1 cellular context compared by ENCODE assay signal in the genomic region with DNA sequence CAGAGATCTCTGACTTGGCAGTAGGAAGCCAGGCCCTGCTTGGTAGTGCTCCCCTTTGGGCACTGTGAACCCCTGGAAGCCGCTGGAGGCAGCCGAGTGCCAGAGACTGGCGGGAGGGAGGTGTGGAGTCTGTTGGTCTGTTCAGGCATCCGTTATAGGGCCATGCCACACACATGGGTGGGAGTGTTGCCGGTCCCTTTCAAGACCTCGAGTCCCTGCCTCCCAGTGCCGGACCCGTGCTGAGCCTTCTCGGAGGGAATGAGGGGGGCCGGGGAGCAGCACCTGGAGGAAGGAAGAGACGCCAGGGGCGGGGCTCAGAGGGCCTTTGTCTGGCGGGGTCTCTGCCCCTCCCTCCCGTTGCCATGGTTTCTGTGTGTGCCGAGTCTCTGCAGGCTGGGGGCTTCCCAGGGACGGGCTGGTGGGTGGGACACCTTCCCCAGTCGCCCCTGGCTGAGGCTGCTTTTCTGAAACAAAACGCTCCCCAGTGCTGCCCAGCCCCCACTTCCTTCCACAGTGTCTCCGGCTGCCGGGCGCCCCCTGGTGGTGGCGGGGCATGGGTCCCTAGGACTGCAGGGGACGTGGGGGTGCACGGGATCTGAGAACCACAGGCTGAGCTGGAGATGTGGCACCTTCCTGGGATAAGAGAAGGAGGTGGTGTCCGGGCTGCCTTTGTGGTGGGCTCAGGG.
TF ChIP-seq lines count a peak whose summit lies in the region.

No MANE protein-coding gene starts in this region.

TF ChIP-seq in HepG2, 621 proteins besides CTCF, POLR2A, EP300 and RAD21 (continued from another document and continues in another):
- no peak for TF ChIP-seq ZNF512B (CRISPR knock-in tag; IDR thresholded peaks at IDR 0.05; ENCODE audit: borderline replicate concordance)
- TF ChIP-seq ZNF841 (CRISPR knock-in tag; IDR thresholded peaks at IDR 0.05; ENCODE audit: borderline replicate concordance): no peak
- no peak for TF ChIP-seq ZNF17 (CRISPR knock-in tag; IDR thresholded peaks at IDR 0.05)
- peak; percentile 54; the same call in 1 of the 2 replicates for TF ChIP-seq YEATS4 (CRISPR knock-in tag; IDR thresholded peaks at IDR 0.05; ENCODE audit: borderline replicate concordance)
- no peak for TF ChIP-seq MBNL3 (CRISPR knock-in tag; conservative IDR thresholded peaks at IDR 0.05)
- no peak for TF ChIP-seq MIER3 (CRISPR knock-in tag; IDR thresholded peaks at IDR 0.05; ENCODE audit: borderline replicate concordance)
- TF ChIP-seq POGZ (CRISPR knock-in tag; IDR thresholded peaks at IDR 0.05): 0 out of 2 replicates have a peak, but pooled peaks have one; percentile 46
- TF ChIP-seq HMG20A (CRISPR knock-in tag; IDR thresholded peaks at IDR 0.05; ENCODE audit: borderline replicate concordance): no peak
- TF ChIP-seq ZNF7 (CRISPR knock-in tag; IDR thresholded peaks at IDR 0.05): no peak
- no peak; the same call in 1 of the 2 replicates for TF ChIP-seq MTF2 (CRISPR knock-in tag; IDR thresholded peaks at IDR 0.05; ENCODE audit: borderline replicate concordance)
- TF ChIP-seq THAP11 (CRISPR knock-in tag; IDR thresholded peaks at IDR 0.05): peak; percentile 78
- no peak for TF ChIP-seq ZNF737 (CRISPR knock-in tag; IDR thresholded peaks at IDR 0.05; ENCODE audit: borderline replicate concordance)
- no peak for TF ChIP-seq SNRNP70 (IDR thresholded peaks at IDR 0.05; ENCODE audit: low read depth, low read length)
- no peak for TF ChIP-seq RNF2 (conservative IDR thresholded peaks at IDR 0.05; ENCODE audit: low read depth)
- TF ChIP-seq MEIS2 (CRISPR knock-in tag; IDR thresholded peaks at IDR 0.05): peak; percentile 65; the same call in 1 of the 2 replicates
- TF ChIP-seq ZFP82 (CRISPR knock-in tag; IDR thresholded peaks at IDR 0.05; ENCODE audit: borderline replicate concordance): no peak
- no peak for TF ChIP-seq ZNF24 (IDR thresholded peaks at IDR 0.05)
- TF ChIP-seq MED13 (CRISPR knock-in tag; IDR thresholded peaks at IDR 0.05): no peak
- TF ChIP-seq, protein P1, sequence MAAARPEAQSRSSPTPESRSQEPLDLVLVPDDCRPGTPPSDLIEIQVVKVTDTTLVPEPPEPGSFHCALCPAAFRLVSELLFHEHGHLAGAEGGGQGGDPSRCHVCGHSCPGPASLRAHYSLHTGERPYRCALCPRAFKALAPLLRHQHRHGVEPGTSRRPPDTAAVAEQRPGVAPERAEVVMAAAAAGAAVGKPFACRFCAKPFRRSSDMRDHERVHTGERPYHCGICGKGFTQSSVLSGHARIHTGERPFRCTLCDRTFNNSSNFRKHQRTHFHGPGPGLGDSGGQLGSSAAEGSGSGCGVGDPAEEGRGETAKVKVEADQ (CRISPR knock-in tag; IDR thresholded peaks at IDR 0.05; ENCODE audit: borderline replicate concordance): no peak
- TF ChIP-seq ZNF205 (CRISPR knock-in tag; IDR thresholded peaks at IDR 0.05): peak; percentile 57; the same call in 1 of the 2 replicates
- peak; percentile 46; the same call in 1 of the 2 replicates for TF ChIP-seq PHF20 (CRISPR knock-in tag; IDR thresholded peaks at IDR 0.05)
- TF ChIP-seq CSRNP2 (CRISPR knock-in tag; conservative IDR thresholded peaks at IDR 0.05; ENCODE audit: low read depth): no peak
- no peak for TF ChIP-seq ZXDC (CRISPR knock-in tag; IDR thresholded peaks at IDR 0.05)
- TF ChIP-seq PHF5A (CRISPR knock-in tag; IDR thresholded peaks at IDR 0.05; ENCODE audit: low read depth, unreplicated experiment): peak; percentile 32
- no peak for TF ChIP-seq ZNF142 (CRISPR knock-in tag; IDR thresholded peaks at IDR 0.05)
- peak; percentile 56; the same call in 1 of the 2 replicates for TF ChIP-seq ZGPAT (CRISPR knock-in tag; IDR thresholded peaks at IDR 0.05)
- no peak for TF ChIP-seq JARID2 (CRISPR knock-in tag; IDR thresholded peaks at IDR 0.05; ENCODE audit: insufficient replicate concordance)
- TF ChIP-seq, protein P2, sequence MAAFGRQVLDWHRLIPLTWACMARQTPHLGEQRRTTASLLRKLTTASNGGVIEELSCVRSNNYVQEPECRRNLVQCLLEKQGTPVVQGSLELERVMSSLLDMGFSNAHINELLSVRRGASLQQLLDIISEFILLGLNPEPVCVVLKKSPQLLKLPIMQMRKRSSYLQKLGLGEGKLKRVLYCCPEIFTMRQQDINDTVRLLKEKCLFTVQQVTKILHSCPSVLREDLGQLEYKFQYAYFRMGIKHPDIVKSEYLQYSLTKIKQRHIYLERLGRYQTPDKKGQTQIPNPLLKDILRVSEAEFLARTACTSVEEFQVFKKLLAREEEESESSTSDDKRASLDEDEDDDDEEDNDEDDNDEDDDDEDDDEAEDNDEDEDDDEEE (CRISPR knock-in tag; IDR thresholded peaks at IDR 0.05): no peak
- 0 out of 2 replicates have a peak, but pooled peaks have one; percentile 26 for TF ChIP-seq PHF21A (CRISPR knock-in tag; IDR thresholded peaks at IDR 0.05)
- no peak for TF ChIP-seq DPF2 (CRISPR knock-in tag; IDR thresholded peaks at IDR 0.05; ENCODE audit: borderline replicate concordance, low read depth)
- peak; percentile 63; the same call in 1 of the 2 replicates for TF ChIP-seq ETV5 (CRISPR knock-in tag; IDR thresholded peaks at IDR 0.05; ENCODE audit: borderline replicate concordance)
- TF ChIP-seq MXD1 (CRISPR knock-in tag; IDR thresholded peaks at IDR 0.05): no peak
- TF ChIP-seq ZNF652 (CRISPR knock-in tag; IDR thresholded peaks at IDR 0.05; ENCODE audit: borderline replicate concordance, low read depth): no peak
- TF ChIP-seq, protein P3, sequence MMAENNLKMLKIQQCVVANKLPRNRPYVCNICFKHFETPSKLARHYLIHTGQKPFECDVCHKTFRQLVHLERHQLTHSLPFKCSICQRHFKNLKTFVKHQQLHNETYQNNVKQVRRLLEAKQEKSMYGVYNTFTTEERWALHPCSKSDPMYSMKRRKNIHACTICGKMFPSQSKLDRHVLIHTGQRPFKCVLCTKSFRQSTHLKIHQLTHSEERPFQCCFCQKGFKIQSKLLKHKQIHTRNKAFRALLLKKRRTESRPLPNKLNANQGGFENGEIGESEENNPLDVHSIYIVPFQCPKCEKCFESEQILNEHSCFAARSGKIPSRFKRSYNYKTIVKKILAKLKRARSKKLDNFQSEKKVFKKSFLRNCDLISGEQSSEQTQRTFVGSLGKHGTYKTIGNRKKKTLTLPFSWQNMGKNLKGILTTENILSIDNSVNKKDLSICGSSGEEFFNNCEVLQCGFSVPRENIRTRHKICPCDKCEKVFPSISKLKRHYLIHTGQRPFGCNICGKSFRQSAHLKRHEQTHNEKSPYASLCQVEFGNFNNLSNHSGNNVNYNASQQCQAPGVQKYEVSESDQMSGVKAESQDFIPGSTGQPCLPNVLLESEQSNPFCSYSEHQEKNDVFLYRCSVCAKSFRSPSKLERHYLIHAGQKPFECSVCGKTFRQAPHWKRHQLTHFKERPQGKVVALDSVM (CRISPR knock-in tag; IDR thresholded peaks at IDR 0.05): 0 out of 2 replicates have a peak, but pooled peaks have one; percentile 23
- TF ChIP-seq ZMYM2 (CRISPR knock-in tag; IDR thresholded peaks at IDR 0.05): no peak
- TF ChIP-seq SATB2 (CRISPR knock-in tag; IDR thresholded peaks at IDR 0.05): no peak
- no peak for TF ChIP-seq NR2F2 (IDR thresholded peaks at IDR 0.05; ENCODE audit: borderline replicate concordance, low read depth)
- no peak for TF ChIP-seq ZNF614 (CRISPR knock-in tag; IDR thresholded peaks at IDR 0.05; ENCODE audit: borderline replicate concordance)
- no peak for TF ChIP-seq ZNF432 (CRISPR knock-in tag; IDR thresholded peaks at IDR 0.05; ENCODE audit: borderline replicate concordance)
